In the genomic region with DNA sequence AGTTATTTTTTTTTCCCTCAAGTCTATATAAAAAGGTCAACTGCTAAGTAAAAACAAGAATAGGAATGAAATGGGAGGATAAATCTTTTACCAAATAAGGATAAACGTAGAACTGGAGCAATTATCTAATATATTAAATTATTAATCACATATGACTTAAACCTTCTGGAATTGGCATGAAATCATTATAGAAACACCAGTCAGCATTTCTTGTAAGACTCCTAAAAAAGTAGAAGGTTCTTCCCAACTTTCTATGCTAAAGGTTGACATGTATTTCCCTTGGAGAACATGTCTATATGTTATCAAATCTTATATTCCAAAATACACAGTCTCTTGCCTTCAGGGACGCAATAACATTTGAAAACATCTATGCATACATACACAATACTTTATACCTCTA, we compare ENCODE assay signal across 31 cellular contexts.
"Had no signal": no experiment of that assay in that cellular context is flagged by ENCODE, and none has a peak within 500 bp of the region (broad histone marks: within the 10 kb centered on the region; RNA-seq: fewer than 3 reads in every experiment).

No MANE protein-coding gene starts in this region.

- H3K27me3 ChIP-seq: adrenal gland, body of pancreas, brain microvascular endothelial cell, breast epithelium had no signal

- H3K4me1 ChIP-seq: adrenal gland, body of pancreas, breast epithelium had no signal

- FAIRE-seq: astrocyte, TTC549 had no signal

- H3K9me3 ChIP-seq: breast epithelium had no signal

- H3K36me3 ChIP-seq: adrenal gland, brain microvascular endothelial cell, breast epithelium had no signal

- DNase-seq: activated B cell treated with CpG ODN at 0.5 μM for 24 hours; activated CD4-positive, alpha-beta memory T cell treated with anti-CD3 and anti-CD28 coated beads, Interleukin-2, amount 10 ng/mL, durations not matched to agents 7 days and 5 days; activated CD4-positive, alpha-beta T cell treated with anti-CD3 and anti-CD28 coated beads for 48 hours; activated CD4-positive, alpha-beta T cell treated with anti-CD3 and anti-CD28 coated beads, Interleukin-2, amount 10 ng/mL, durations not matched to agents 7 days and 5 days; activated CD4-positive, alpha-beta T cell treated with anti-CD3 and anti-CD28 coated beads, Interleukin-2, amount 50 U/mL, for 48 hours; activated CD4-positive, CD25-positive, alpha-beta regulatory T cell treated with anti-CD3 and anti-CD28 coated beads, Interleukin-2, amount 50 U/mL, for 72 hours; activated CD8-positive, alpha-beta memory T cell treated with anti-CD3 and anti-CD28 coated beads for 24 hours; activated CD8-positive, alpha-beta memory T cell treated with anti-CD3 and anti-CD28 coated beads, Interleukin-2, amount 10 ng/mL, durations not matched to agents 7 days and 5 days; activated CD8-positive, alpha-beta memory T cell treated with anti-CD3 and anti-CD28 coated beads, Interleukin-2, amount 50 U/mL, for 48 hours; activated CD8-positive, alpha-beta T cell treated with anti-CD3 and anti-CD28 coated beads, Interleukin-2, amount 10 ng/mL, durations not matched to agents 7 days and 5 days; activated effector memory CD4-positive, alpha-beta T cell treated with anti-CD3 and anti-CD28 coated beads, Interleukin-2, amount 50 U/mL, for 16 hours; activated gamma-delta T cell treated with Interleukin-2 at 50 U/mL for 16 hours; activated naive CD4-positive, alpha-beta T cell; activated naive CD4-positive, alpha-beta T cell treated with anti-CD3 and anti-CD28 coated beads for 36 hours; activated naive CD4-positive, alpha-beta T cell treated with anti-CD3 and anti-CD28 coated beads, Interleukin-2, amount 50 U/mL, for 16 hours; activated naive CD8-positive, alpha-beta T cell treated with anti-CD3 and anti-CD28 coated beads for 36 hours; activated T-cell treated with anti-CD3 and anti-CD28 coated beads, Interleukin-2, amount 50 U/mL, for 24 hours; activated T-cell treated with anti-CD3 and anti-CD28 coated beads, Interleukin-2, amount 50 U/mL, for 48 hours; adrenal gland; amniotic stem cell; aorta; body of pancreas; brain microvascular endothelial cell; central memory CD4-positive, alpha-beta T cell; T-cell; T-helper 17 cell had no signal

- ATAC-seq: activated CD8-positive, alpha-beta memory T cell treated with anti-CD3 and anti-CD28 coated beads, Interleukin-2, amount 10 ng/mL, durations not matched to agents 7 days and 5 days; activated CD8-positive, alpha-beta T cell treated with anti-CD3 and anti-CD28 coated beads, Interleukin-2, amount 10 ng/mL, durations not matched to agents 7 days and 5 days; activated naive CD4-positive, alpha-beta T cell treated with anti-CD3 and anti-CD28 coated beads, Interleukin-2, amount 50 U/mL, for 72 hours; body of pancreas; T-cell; T-helper 17 cell had no signal

- H3K4me3 ChIP-seq: adrenal gland, body of pancreas, breast epithelium had no signal

- H3K27ac ChIP-seq: adrenal gland, body of pancreas, brain microvascular endothelial cell, breast epithelium, VCaP had no signal
